10 cellular contexts compared by ENCODE assay signal in the genomic region with DNA sequence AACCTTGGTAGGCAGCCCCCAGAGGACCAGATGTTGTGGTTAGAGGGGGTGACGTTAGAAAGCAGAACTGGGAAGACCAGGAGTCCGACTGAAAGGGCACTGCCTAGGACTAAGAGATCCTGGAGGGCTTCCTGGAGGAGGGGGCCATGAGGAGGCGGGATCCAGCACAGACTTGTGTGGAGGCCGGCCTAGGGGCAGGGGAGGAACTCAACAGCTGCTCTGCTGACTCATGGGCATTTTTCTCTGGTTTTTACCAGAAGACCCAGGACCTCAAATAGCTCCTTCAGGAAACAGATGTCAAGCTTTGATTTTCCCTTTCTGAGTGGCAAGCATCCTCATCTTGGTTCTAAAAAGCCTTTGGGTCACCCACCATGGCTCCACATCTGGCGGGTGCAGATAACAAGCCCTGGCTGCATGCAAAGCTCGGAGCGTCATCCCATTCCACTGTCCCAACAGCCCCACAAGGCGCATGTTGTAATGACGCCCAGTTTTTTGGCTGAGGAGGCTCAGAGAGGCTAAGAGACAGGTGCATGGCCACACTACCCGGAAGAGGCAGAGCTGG. TPM values are rescaled to one million over a fixed set of nuclear protein-coding genes. Genes with fewer than 3 reads are reported as not detected.
DNase-seq lines count a peak whose midpoint lies in the region; ATAC-seq and TF ChIP-seq lines count a peak whose summit lies in the region.
"Had no signal": no experiment of that assay in that cellular context is flagged by ENCODE, and none has a peak within 500 bp of the region (broad histone marks: within the 10 kb centered on the region; RNA-seq: fewer than 3 reads in every experiment).

No MANE protein-coding gene starts in this region.

- peaks cover 73% of the 10 kb centered on the region for H3K4me1 Mint-ChIP-seq in activated T-helper 1 cell treated with anti-CD3 and anti-CD28 coated beads, Interleukin-12 subunit alpha, Interleukin-12 subunit beta, Interleukin-2, Interleukin-4 antibody, amounts not matched to agents 30 ng/mL and 10 ng/mL and 1 ng/mL, durations not matched to agents 14 hours and 24 hours and 36 hours (ENCODE audit: low read depth)

- intact Hi-C loops in activated T-helper 1 cell treated with anti-CD3 and anti-CD28 coated beads, Interleukin-12 subunit alpha, Interleukin-12 subunit beta, Interleukin-2, Interleukin-4 antibody, amounts not matched to agents 30 ng/mL and 10 ng/mL and 1 ng/mL, durations not matched to agents 14 hours and 24 hours and 36 hours (cut with micrococcal nuclease), result no loop called here

- no peak for TF ChIP-seq CTCF in GM06990 (IDR thresholded peaks at IDR 0.05; ENCODE audit: insufficient read depth, low read length, poor library complexity, severe bottlenecking)

- DNase-seq in GM06990 (ENCODE audit: extremely low read depth, insufficient read length), result peak; percentile 76
- no peak for DNase-seq in activated T-helper 1 cell treated with anti-CD3 and anti-CD28 coated beads, Interleukin-12 subunit alpha, Interleukin-12 subunit beta, Interleukin-2, Interleukin-4 antibody, amounts not matched to agents 30 ng/mL and 10 ng/mL and 1 ng/mL, durations not matched to agents 14 hours and 24 hours and 36 hours (ENCODE audit: low spot score)
- peak; percentile 9 for DNase-seq in mucosa of gallbladder (ENCODE audit: low spot score)
- DNase-seq in germinal center (ENCODE audit: low spot score), result no peak
- DNase-seq in MG63, result no peak
- DNase-seq in NCI-H446 (lab: John Stamatoyannopoulos, UW), result no peak
- DNase-seq: central memory CD4-positive, alpha-beta T cell; NCI-H2081 treated with DMSO at 0.1 percent for 48 hours had no signal

- peak overlapping the region; percentile 78; the same call in 1 of the 2 replicates for H3K4me3 ChIP-seq in GM06990 (replicated peaks; ENCODE audit: low read depth, low read length)
- H3K4me3 ChIP-seq in MG63, result no peak overlapping the region

- H3K27me3 Mint-ChIP-seq in activated T-helper 1 cell treated with anti-CD3 and anti-CD28 coated beads, Interleukin-12 subunit alpha, Interleukin-12 subunit beta, Interleukin-2, Interleukin-4 antibody, amounts not matched to agents 30 ng/mL and 10 ng/mL and 1 ng/mL, durations not matched to agents 14 hours and 24 hours and 36 hours (ENCODE audit: insufficient read depth), result no peaks in the 10 kb centered on the region

- H3K27me3 ChIP-seq in GM06990 (replicated peaks; ENCODE audit: control insufficient read depth, insufficient read depth, low read length), result no peaks in the 10 kb centered on the region
- H3K27me3 ChIP-seq in MG63, result no peaks in the 10 kb centered on the region

- H3K36me3 Mint-ChIP-seq in activated T-helper 1 cell treated with anti-CD3 and anti-CD28 coated beads, Interleukin-12 subunit alpha, Interleukin-12 subunit beta, Interleukin-2, Interleukin-4 antibody, amounts not matched to agents 30 ng/mL and 10 ng/mL and 1 ng/mL, durations not matched to agents 14 hours and 24 hours and 36 hours (ENCODE audit: low read depth), result peaks cover 57% of the 10 kb centered on the region

- no peaks in the 10 kb centered on the region for H3K9me3 Mint-ChIP-seq in activated T-helper 1 cell treated with anti-CD3 and anti-CD28 coated beads, Interleukin-12 subunit alpha, Interleukin-12 subunit beta, Interleukin-2, Interleukin-4 antibody, amounts not matched to agents 30 ng/mL and 10 ng/mL and 1 ng/mL, durations not matched to agents 14 hours and 24 hours and 36 hours

- peak overlapping the region; percentile 10 for H3K4me3 Mint-ChIP-seq in activated T-helper 1 cell treated with anti-CD3 and anti-CD28 coated beads, Interleukin-12 subunit alpha, Interleukin-12 subunit beta, Interleukin-2, Interleukin-4 antibody, amounts not matched to agents 30 ng/mL and 10 ng/mL and 1 ng/mL, durations not matched to agents 14 hours and 24 hours and 36 hours

- peak; percentile 37 for ATAC-seq in HG03159 (IDR thresholded peaks at IDR 0.05; ENCODE audit: unreplicated experiment)
- ATAC-seq in HG03520 (IDR thresholded peaks at IDR 0.05; ENCODE audit: unreplicated experiment), result no peak

- H3K36me3 ChIP-seq in GM06990 (ENCODE audit: control insufficient read depth, insufficient read depth, low read length) (peaks cover 36% of the 10 kb centered on the region), MG63 (no peaks in the 10 kb centered on the region)

- peak overlapping the region; percentile 81 for H3K27ac Mint-ChIP-seq in activated T-helper 1 cell treated with anti-CD3 and anti-CD28 coated beads, Interleukin-12 subunit alpha, Interleukin-12 subunit beta, Interleukin-2, Interleukin-4 antibody, amounts not matched to agents 30 ng/mL and 10 ng/mL and 1 ng/mL, durations not matched to agents 14 hours and 24 hours and 36 hours

- H3K9me3 ChIP-seq in MG63, result peaks cover 3% of the 10 kb centered on the region

RNA-seq across cellular contexts. Expression of a gene that starts 29.0 kb away (rescaled TPM):
- 101 and 104 TPM in 2 replicates for total RNA-seq in activated T-helper 1 cell treated with anti-CD3 and anti-CD28 coated beads, Interleukin-12 subunit alpha, Interleukin-12 subunit beta, Interleukin-2, Interleukin-4 antibody, amounts not matched to agents 30 ng/mL and 10 ng/mL and 1 ng/mL, durations not matched to agents 14 hours and 24 hours and 36 hours
- 1.2 TPM for total RNA-seq in mucosa of gallbladder
- 0.33 and 0.44 TPM in 2 replicates for total RNA-seq in MG63 (2014; rRNA removed; shearing (Covaris generic); ENCODE audit: low replicate concordance)

Comparison
In these comparisons a context has a peak if more than half of its experiments do, and no peak if none do; other contexts are left out.
1. DNase-seq: peak in GM06990 (single experiment) and mucosa of gallbladder (single experiment); none in activated T-helper 1 cell treated with anti-CD3 and anti-CD28 coated beads, Interleukin-12 subunit alpha, Interleukin-12 subunit beta, Interleukin-2, Interleukin-4 antibody, amounts not matched to agents 30 ng/mL and 10 ng/mL and 1 ng/mL, durations not matched to agents 14 hours and 24 hours and 36 hours (single experiment), germinal center (single experiment), MG63 (single experiment) and NCI-H446 (0 of 2).
2. RNA of a gene that starts 29.0 kb away (total RNA-seq): 101 to 104 TPM in activated T-helper 1 cell treated with anti-CD3 and anti-CD28 coated beads, Interleukin-12 subunit alpha, Interleukin-12 subunit beta, Interleukin-2, Interleukin-4 antibody, amounts not matched to agents 30 ng/mL and 10 ng/mL and 1 ng/mL, durations not matched to agents 14 hours and 24 hours and 36 hours; 1.2 TPM in mucosa of gallbladder (single experiment) and 0.33 to 0.44 TPM in MG63; every median in the first group is over 10 times any median in the second.